In genomic region chr11:63826471-63827190, GRCh38 we compare ENCODE assay signal across 17 cellular contexts.
"Had no signal": no experiment of that assay in that cellular context is flagged by ENCODE, and none has a peak within 500 bp of the region (broad histone marks: within the 10 kb centered on the region; RNA-seq: fewer than 3 reads in every experiment).

No MANE protein-coding gene starts in this region.

- H3K27me3 ChIP-seq: breast epithelium, esophagus muscularis mucosa, neutrophil, tibial artery, vagina had no signal

- H3K36me3 ChIP-seq: breast epithelium had no signal

- H3K4me3 Mint-ChIP-seq: activated CD4-positive, alpha-beta memory T cell treated with anti-CD3 and anti-CD28 coated beads for 36 hours; activated naive CD8-positive, alpha-beta T cell; activated T-cell treated with anti-CD3 and anti-CD28 coated beads, Interleukin-2, amount 50 U/mL, for 4 hours; stimulated activated effector memory CD8-positive, alpha-beta T cell treated with anti-CD3 and anti-CD28 coated beads, Interleukin-12 subunit alpha, Interleukin-12 subunit beta, amount 100 ng/mL, for 72 hours had no signal

- DNase-seq: activated CD4-positive, alpha-beta memory T cell treated with anti-CD3 and anti-CD28 coated beads for 36 hours; activated CD4-positive, alpha-beta T cell treated with anti-CD3 and anti-CD28 coated beads for 1 hour; activated effector memory CD4-positive, alpha-beta T cell treated with anti-CD3 and anti-CD28 coated beads, Interleukin-2, amount 50 U/mL, for 16 hours; activated T-cell treated with anti-CD3 and anti-CD28 coated beads, Interleukin-2, amount 50 U/mL, for 4 hours; aorta; hypothalamus; kidney glomerular epithelial cell; midbrain; right cardiac atrium; tibial artery had no signal

- ATAC-seq: activated T-cell treated with anti-CD3 and anti-CD28 coated beads, Interleukin-2, amount 50 U/mL, for 4 hours; stimulated activated effector memory CD8-positive, alpha-beta T cell treated with anti-CD3 and anti-CD28 coated beads, Interleukin-12 subunit alpha, Interleukin-12 subunit beta, amount 100 ng/mL, for 72 hours had no signal

- H3K4me3 ChIP-seq: breast epithelium, esophagus muscularis mucosa, smooth muscle cell, tibial artery, vagina had no signal

- H3K4me1 ChIP-seq: breast epithelium, esophagus muscularis mucosa, tibial artery, vagina had no signal

- H3K27ac Mint-ChIP-seq: activated CD4-positive, alpha-beta memory T cell treated with anti-CD3 and anti-CD28 coated beads for 36 hours; activated naive CD8-positive, alpha-beta T cell; stimulated activated effector memory CD8-positive, alpha-beta T cell treated with anti-CD3 and anti-CD28 coated beads, Interleukin-12 subunit alpha, Interleukin-12 subunit beta, amount 100 ng/mL, for 72 hours had no signal

- H3K27ac ChIP-seq: breast epithelium, esophagus muscularis mucosa, neutrophil, tibial artery, vagina had no signal

- H3K9me3 Mint-ChIP-seq: activated CD4-positive, alpha-beta memory T cell treated with anti-CD3 and anti-CD28 coated beads for 36 hours; activated T-cell treated with anti-CD3 and anti-CD28 coated beads, Interleukin-2, amount 50 U/mL, for 4 hours; stimulated activated effector memory CD8-positive, alpha-beta T cell treated with anti-CD3 and anti-CD28 coated beads, Interleukin-12 subunit alpha, Interleukin-12 subunit beta, amount 100 ng/mL, for 72 hours had no signal

- H3K27me3 Mint-ChIP-seq: activated CD4-positive, alpha-beta memory T cell treated with anti-CD3 and anti-CD28 coated beads for 36 hours; activated naive CD8-positive, alpha-beta T cell had no signal

- H3K9me3 ChIP-seq: breast epithelium, esophagus muscularis mucosa, neutrophil, tibial artery, vagina had no signal
